ENCODE assay signal across 8 cellular contexts in the genomic region with DNA sequence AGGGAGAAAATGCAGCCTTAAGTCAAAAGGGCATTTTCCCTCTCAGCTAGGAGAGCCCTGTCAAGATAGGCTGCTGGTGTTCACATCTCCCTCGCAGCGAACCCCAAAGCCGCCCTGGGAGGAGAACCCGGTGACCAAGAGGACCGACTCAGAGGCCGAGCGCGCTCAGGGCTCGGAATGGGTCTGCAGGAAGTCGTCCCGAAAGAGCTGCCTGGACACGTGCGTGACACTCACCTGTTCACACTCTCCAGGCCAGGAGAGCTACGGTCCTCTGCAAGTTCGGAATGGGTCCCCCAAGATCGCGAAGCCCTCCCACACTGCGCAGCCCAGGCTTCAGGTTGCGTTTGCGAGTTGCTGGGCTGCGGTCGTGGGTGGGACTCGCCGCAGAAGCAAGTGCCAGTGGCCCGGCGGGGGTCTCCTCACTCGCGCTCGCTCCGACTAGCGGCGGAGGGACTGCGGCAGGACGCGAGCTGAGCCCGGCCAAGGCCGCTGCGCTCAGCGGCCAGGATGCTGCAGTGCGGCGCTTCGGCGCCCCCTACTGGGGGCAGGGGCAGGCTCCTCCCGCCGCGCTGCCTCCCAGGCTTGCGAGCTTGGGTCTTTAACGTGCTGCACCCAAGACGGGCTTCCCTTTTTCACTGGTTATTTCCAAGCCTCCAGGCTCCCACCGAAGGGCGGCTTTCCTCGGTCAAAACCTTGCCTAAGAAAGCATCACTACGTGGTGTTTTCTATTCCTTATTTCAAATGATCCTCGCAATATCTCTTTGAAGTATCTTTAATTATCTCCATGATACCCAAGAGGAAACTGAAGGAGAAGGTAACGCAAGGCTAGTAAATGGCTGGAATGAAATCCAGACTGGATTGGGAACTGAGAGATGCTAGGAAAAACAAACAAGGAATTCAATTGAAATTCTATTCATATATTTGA. TPM values are rescaled to one million over a fixed set of nuclear protein-coding genes. Genes with fewer than 3 reads are reported as not detected.
DNase-seq lines count a peak whose midpoint lies in the region; ATAC-seq, FAIRE-seq and TF ChIP-seq lines count a peak whose summit lies in the region.

A gene with protein sequence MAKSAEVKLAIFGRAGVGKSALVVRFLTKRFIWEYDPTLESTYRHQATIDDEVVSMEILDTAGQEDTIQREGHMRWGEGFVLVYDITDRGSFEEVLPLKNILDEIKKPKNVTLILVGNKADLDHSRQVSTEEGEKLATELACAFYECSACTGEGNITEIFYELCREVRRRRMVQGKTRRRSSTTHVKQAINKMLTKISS (minus strand): TSS at position 457 of the 925 bp plus-strand sequence. CDS start 3,928 bp downstream, outside the sequence.

- peaks cover 6% of the 10 kb centered on the region for H3K36me3 Mint-ChIP-seq in Calu3 (ENCODE audit: insufficient read depth, unreplicated experiment)
- no peaks in the 10 kb centered on the region for H3K36me3 Mint-ChIP-seq in activated naive CD4-positive, alpha-beta T cell treated with anti-CD3 and anti-CD28 coated beads, Interleukin-2, amount 50 U/mL, for 72 hours

- H3K36me3 ChIP-seq in SJCRH30 (no peaks in the 10 kb centered on the region), pancreas (no peaks in the 10 kb centered on the region), testis (ENCODE audit: low read depth, missing control alignments) (no peaks in the 10 kb centered on the region)

- peaks cover 4% of the 10 kb centered on the region; the same call in 1 of the 2 replicates for H3K27me3 ChIP-seq in SJCRH30
- H3K27me3 ChIP-seq in pancreas = no peaks in the 10 kb centered on the region
- H3K27me3 ChIP-seq in testis = no peaks in the 10 kb centered on the region

- H3K9me3 ChIP-seq in SJCRH30 (replicated peaks) (no peaks in the 10 kb centered on the region), pancreas (no peaks in the 10 kb centered on the region), testis (no peaks in the 10 kb centered on the region)

- no peak within 1 kb of the TSS for H3K27ac ChIP-seq in SJCRH30
- peak within 1 kb of the TSS; percentile 3 to 77 (median 49) for H3K27ac ChIP-seq in pancreas
- H3K27ac ChIP-seq in testis = peak within 1 kb of the TSS; percentile 27 to 79

- no peaks in the 10 kb centered on the region for H3K27me3 Mint-ChIP-seq in Calu3 (ENCODE audit: unreplicated experiment)

- BruUV-seq in Calu3 (replicated peaks; lab: Mats Ljungman, UMichigan) = no TSS peak

- FAIRE-seq in pancreas (lab: Jason Lieb, UNC) = no peak

- CTCF ChIA-PET in Calu3 (lab: Charles Lee) = interaction anchor here (0.6 to 3.6 kb wide), 19 partner anchors 11 to 410 kb away, joined by 3 to 45 read pairs (median 4); no protein-coding TSS in a partner anchor

- peak within 1 kb of the TSS; percentile 79 for H3K4me3 Mint-ChIP-seq in Calu3 (ENCODE audit: low read depth, unreplicated experiment)

- DNase-seq in Calu3 = peak; percentile 92
- DNase-seq in GM20000 (ENCODE audit: low spot score) = peak; percentile 83
- peak; percentile 70 for DNase-seq in HPDE6-E6E7 (ENCODE audit: extremely low spot score)
- peak; percentile 28 to 62 for DNase-seq in SJCRH30
- peak; percentile 77 to 88 for DNase-seq in activated naive CD4-positive, alpha-beta T cell treated with anti-CD3 and anti-CD28 coated beads, Interleukin-2, amount 50 U/mL, for 72 hours (ENCODE audit: low spot score in 2 of 2)
- peak; percentile 88 for DNase-seq in Right ventricle myocardium inferior (ENCODE audit: missing footprints)
- DNase-seq in pancreas = peak; percentile 61 to 97 (median 84)
- peak; percentile 84 for DNase-seq in testis

- ATAC-seq in activated naive CD4-positive, alpha-beta T cell treated with anti-CD3 and anti-CD28 coated beads, Interleukin-2, amount 50 U/mL, for 72 hours = peak; percentile 99
- peak; percentile 99 for ATAC-seq in Right ventricle myocardium inferior
- ATAC-seq in pancreas = peak; percentile 99 to 100 (median 100)

- H3K4me1 Mint-ChIP-seq in Calu3 (ENCODE audit: low read depth, unreplicated experiment) = peaks cover 12% of the 10 kb centered on the region

- no peaks in the 10 kb centered on the region for H3K9me3 Mint-ChIP-seq in Calu3 (ENCODE audit: low read depth, unreplicated experiment)
- H3K9me3 Mint-ChIP-seq in activated naive CD4-positive, alpha-beta T cell treated with anti-CD3 and anti-CD28 coated beads, Interleukin-2, amount 50 U/mL, for 72 hours = no peaks in the 10 kb centered on the region

- TF ChIP-seq CTCF in Calu3 (IDR thresholded peaks at IDR 0.05; ENCODE audit: unreplicated experiment) (peak; percentile 94), GM20000 (IDR thresholded peaks at IDR 0.05; ENCODE audit: extremely low read depth, missing control alignments) (peak; percentile 89), pancreas (IDR thresholded peaks at IDR 0.05) (peak; percentile 96 to 98 (median 98)), testis (IDR thresholded peaks at IDR 0.05) (peak; percentile 92 to 97 (median 95))

- H3K4me1 ChIP-seq in SJCRH30 (peaks cover 6% of the 10 kb centered on the region; the same call in 1 of the 2 replicates), pancreas (no peaks in the 10 kb centered on the region), testis (peaks cover 9% of the 10 kb centered on the region)

- intact Hi-C loops in Calu3 (cut with micrococcal nuclease; ENCODE audit: unreplicated experiment) = loop anchor here (1.0 to 5.0 kb wide), 3 partner anchors 70 to 224 kb away; no protein-coding TSS in a partner anchor
- intact Hi-C loops in Right ventricle myocardium inferior (cut with DNase I) = loop anchor here (2.0 to 5.0 kb wide), 5 partner anchors 46 to 409 kb away; a partner anchor contains a TSS
- intact Hi-C loops in pancreas (cut with DNase I) = loop anchor here in 1 of 3 donors (5.0 kb wide), 1 partner anchor 69 kb away; no protein-coding TSS in a partner anchor
- intact Hi-C loops in testis (cut with DNase I; ENCODE audit: low total_unique reads) = loop anchor here (5.0 kb wide), 1 partner anchor 64 kb away; no protein-coding TSS in a partner anchor

- peak within 1 kb of the TSS; percentile 29 for H3K27ac Mint-ChIP-seq in Calu3 (ENCODE audit: unreplicated experiment)
- H3K27ac Mint-ChIP-seq in activated naive CD4-positive, alpha-beta T cell treated with anti-CD3 and anti-CD28 coated beads, Interleukin-2, amount 50 U/mL, for 72 hours = no peak within 1 kb of the TSS

- WGBS in pancreas, 2 donors = 6% methylated on average over 55 of the region's 55 CpGs
- WGBS in testis, 2 donors = 4 to 8% methylated on average over 22 to 41 of the region's 55 CpGs

- H3K4me3 ChIP-seq in SJCRH30 = no peak within 1 kb of the TSS
- H3K4me3 ChIP-seq in pancreas = peak within 1 kb of the TSS; percentile 22 to 52 (median 30)
- H3K4me3 ChIP-seq in testis = peak within 1 kb of the TSS; percentile 56 to 74

- TF ChIP-seq POLR2A in testis (IDR thresholded peaks at IDR 0.05) = no peak

RNA-seq across cellular contexts. Expression of the gene that starts here (rescaled TPM):
- total RNA-seq in Calu3 (2022) (6.0 and 8.9 TPM in 2 replicates), Right ventricle myocardium inferior (4.0 TPM), pancreas (10 to 100 TPM in 1 of 6 donors, 1 to 10 TPM in 5; 2.0 to 10.4 (median 5.2) TPM), testis (10 to 100 TPM; 14.9 to 20.7 TPM)
- total RNA-seq in SJCRH30 (2014; rRNA removed; shearing (Covaris generic)) = not detected in 2 replicates
- not detected for total RNA-seq in activated naive CD4-positive, alpha-beta T cell treated with anti-CD3 and anti-CD28 coated beads, Interleukin-2, amount 50 U/mL, for 72 hours
- polyA plus RNA-seq in pancreas (1 to 10 TPM; 6.4 to 6.7 TPM), testis (ENCODE audit: insufficient read depth, low read depth, low replicate concordance) (27.2 TPM)

Comparison
In these comparisons a context has a peak if more than half of its experiments do, and no peak if none do; other contexts are left out.
1. Peak in DNase-seq in SJCRH30; RNA of the gene not detected or under 1 TPM.
2. Peak in DNase-seq and ATAC-seq in activated naive CD4-positive, alpha-beta T cell treated with anti-CD3 and anti-CD28 coated beads, Interleukin-2, amount 50 U/mL, for 72 hours; RNA of the gene not detected or under 1 TPM.